In the genomic region with DNA sequence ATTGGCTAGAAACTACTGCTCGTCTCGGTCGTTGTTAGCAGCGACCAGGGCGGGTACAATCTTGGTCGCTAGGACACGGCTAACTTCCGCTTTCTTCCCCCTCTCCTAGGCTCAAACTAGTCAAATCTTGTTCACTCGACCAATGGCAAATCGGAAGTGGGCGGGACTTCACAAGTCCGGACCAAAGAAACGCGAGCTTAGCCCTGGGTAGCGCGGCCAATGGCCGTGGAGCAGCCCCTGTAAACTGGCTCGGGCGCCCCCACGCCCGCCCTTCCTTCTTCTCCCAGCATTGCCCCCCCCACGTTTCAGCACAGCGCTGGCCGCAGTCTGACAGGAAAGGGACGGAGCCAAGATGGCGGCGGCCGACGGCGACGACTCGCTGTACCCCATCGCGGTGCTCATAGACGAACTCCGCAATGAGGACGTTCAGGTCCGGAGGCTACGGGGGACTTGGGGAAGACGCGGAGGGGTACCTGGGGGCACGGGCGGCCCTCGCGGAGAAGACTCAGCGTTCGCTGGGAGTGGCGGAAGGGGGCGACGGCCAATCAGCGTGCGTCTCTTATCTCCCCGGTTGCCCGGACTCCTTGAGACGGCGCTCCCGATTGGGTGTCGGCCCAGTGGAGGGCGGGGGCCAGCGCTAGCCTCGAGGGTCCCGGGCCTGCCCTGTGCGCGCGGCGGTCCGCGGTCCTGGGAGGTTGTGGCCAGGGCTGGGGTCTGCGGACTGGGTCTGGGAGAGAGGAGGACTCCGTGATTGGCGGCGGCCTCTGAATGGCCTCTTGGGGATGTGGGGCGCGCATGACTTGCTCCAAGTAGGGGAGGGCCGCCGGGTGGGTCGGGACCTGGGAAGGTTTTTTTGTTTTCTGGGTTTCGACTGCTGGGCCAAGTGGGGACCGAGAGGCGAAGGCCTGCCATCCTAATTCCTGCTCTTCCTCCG, we compare ENCODE assay signal across 8 cellular contexts. TPM values are rescaled to one million over a fixed set of nuclear protein-coding genes. Genes with fewer than 3 reads are reported as not detected.
A peak's percentile ranks its signal among the peaks of the same experiment; 100 is the strongest.
DNase-seq lines count a peak whose midpoint lies in the region; ATAC-seq, FAIRE-seq and TF ChIP-seq lines count a peak whose summit lies in the region.

A gene (plus strand): TSS at position 308 of the 934 bp plus-strand sequence. CDS start 45 bp downstream, at position 353.

- H2BK120ac ChIP-seq in H1 (replicated peaks; ENCODE audit: low read depth, low read length), result no peak within 1 kb of the TSS

- no peak for TF ChIP-seq CTCF in H1 (IDR thresholded peaks at IDR 0.05; ENCODE audit: control extremely low read depth in 1 of 3, insufficient read depth in 1 of 3, low read depth in 1 of 3, low read length in 3 of 3)

- H3K18ac ChIP-seq in H1 (ENCODE audit: extremely low read depth, low read length), result peak within 1 kb of the TSS; percentile 98

- H3K9ac ChIP-seq in NT2/D1 (ENCODE audit: insufficient read length, low read depth), result peak within 1 kb of the TSS; percentile 93
- peak within 1 kb of the TSS; percentile 90 to 98 (median 97) for H3K9ac ChIP-seq in H1 (replicated peaks in 1 of 4; ENCODE audit: extremely low read depth in 1 of 4, low read depth in 3 of 4, low read length in 3 of 4)

- H3K4me1 Mint-ChIP-seq in activated CD8-positive, alpha-beta memory T cell treated with anti-CD3 and anti-CD28 coated beads, Interleukin-2, amount 10 ng/mL, durations not matched to agents 7 days and 5 days, result peaks cover 26% of the 10 kb centered on the region
- peaks cover 29% of the 10 kb centered on the region for H3K4me1 Mint-ChIP-seq in memory B cell

- H3K4me3 Mint-ChIP-seq in activated CD8-positive, alpha-beta memory T cell treated with anti-CD3 and anti-CD28 coated beads, Interleukin-2, amount 10 ng/mL, durations not matched to agents 7 days and 5 days, result peak within 1 kb of the TSS; percentile 86
- peak within 1 kb of the TSS; percentile 94 for H3K4me3 Mint-ChIP-seq in memory B cell

- peak within 1 kb of the TSS; percentile 78; the same call in 1 of the 2 replicates for H2BK12ac ChIP-seq in H1 (ENCODE audit: low read depth, low read length)

- H3K36me3 ChIP-seq in NT2/D1 (ENCODE audit: insufficient read depth, insufficient read length, low read length) (peaks cover 29% of the 10 kb centered on the region), H1 (ENCODE audit: control insufficient read depth in 2 of 4, insufficient read depth in 4 of 4, low read length in 3 of 4) (peaks cover 3 to 11% (median 6%) of the 10 kb centered on the region in 4 experiments; a peak in 5 of 8 replicates)

- peak; percentile 82 for ATAC-seq in GM21381 (IDR thresholded peaks at IDR 0.05; ENCODE audit: unreplicated experiment)
- ATAC-seq in activated CD8-positive, alpha-beta memory T cell treated with anti-CD3 and anti-CD28 coated beads, Interleukin-2, amount 10 ng/mL, durations not matched to agents 7 days and 5 days, result peak; percentile 88
- peak; percentile 76 for ATAC-seq in memory B cell (ENCODE audit: low read depth)

- peaks cover 8% of the 10 kb centered on the region in 2 experiments for H4K20me1 ChIP-seq in H1 (replicated peaks in 1 of 2; ENCODE audit: control insufficient read depth in 1 of 2, insufficient read depth in 2 of 2, low read length in 2 of 2)

- peak within 1 kb of the TSS; percentile 99 for H4K8ac ChIP-seq in H1 (ENCODE audit: extremely low read depth, insufficient read depth, low read length)

- peak within 1 kb of the TSS; percentile 99 for H4K5ac ChIP-seq in H1 (ENCODE audit: insufficient read length, low read depth, low read length)

- peak within 1 kb of the TSS; percentile 67 for H3K14ac ChIP-seq in H1 (ENCODE audit: insufficient read length)

- peak within 1 kb of the TSS; percentile 96 for H3K27ac Mint-ChIP-seq in activated CD8-positive, alpha-beta memory T cell treated with anti-CD3 and anti-CD28 coated beads, Interleukin-2, amount 10 ng/mL, durations not matched to agents 7 days and 5 days
- H3K27ac Mint-ChIP-seq in memory B cell, result peak within 1 kb of the TSS; percentile 99

- TF ChIP-seq EP300 in H1 (IDR thresholded peaks at IDR 0.05; ENCODE audit: borderline replicate concordance in 1 of 2, low read depth in 2 of 2, low read length in 2 of 2), result no peak

- no peaks in the 10 kb centered on the region for H3K27me3 ChIP-seq in NT2/D1 (ENCODE audit: insufficient read depth, insufficient read length)
- H3K27me3 ChIP-seq in H1 (replicated peaks in 1 of 4; ENCODE audit: control insufficient read depth in 3 of 4, extremely low read depth in 1 of 4, insufficient read depth in 3 of 4, low read length in 3 of 4), result no peaks in the 10 kb centered on the region

- peaks cover 15% of the 10 kb centered on the region for H3K23me2 ChIP-seq in H1 (ENCODE audit: low read depth, low read length)

- peak within 1 kb of the TSS; percentile 98 for H2BK5ac ChIP-seq in H1 (ENCODE audit: low read depth, low read length)

- no peak for TF ChIP-seq RAD21 in H1 (IDR thresholded peaks at IDR 0.05 in 1 of 2, conservative IDR thresholded peaks at IDR 0.05 in 1 of 2; ENCODE audit: low read depth in 2 of 2, low read length in 2 of 2)

- peak within 1 kb of the TSS; percentile 98 for H3K56ac ChIP-seq in H1 (replicated peaks; ENCODE audit: insufficient read length, low read depth, low read length)

- peak within 1 kb of the TSS; percentile 85 to 95 for H3K4me2 ChIP-seq in H1 (ENCODE audit: insufficient read depth in 1 of 2, low read depth in 2 of 2, low read length in 2 of 2)

- H3K27me3 Mint-ChIP-seq in activated CD8-positive, alpha-beta memory T cell treated with anti-CD3 and anti-CD28 coated beads, Interleukin-2, amount 10 ng/mL, durations not matched to agents 7 days and 5 days, result no peaks in the 10 kb centered on the region
- H3K27me3 Mint-ChIP-seq in memory B cell, result no peaks in the 10 kb centered on the region

- H3K9me3 ChIP-seq in NT2/D1 (ENCODE audit: insufficient read depth, low read length) (no peaks in the 10 kb centered on the region), H1 (ENCODE audit: insufficient read depth in 2 of 2, low read depth in 1 of 2, low read length in 1 of 2) (no peaks in the 10 kb centered on the region)

- CTCF ChIA-PET in activated CD8-positive, alpha-beta memory T cell treated with anti-CD3 and anti-CD28 coated beads, Interleukin-2, amount 10 ng/mL, durations not matched to agents 7 days and 5 days (lab: Charles Lee), result interaction anchor here (0.6 to 1.6 kb wide), 7 partner anchors 15 to 754 kb away, joined by 3 to 6 read pairs (median 3); a partner anchor contains a TSS
- CTCF ChIA-PET in H1 (lab: Charles Lee; ENCODE audit: partially characterized antibody), result interaction anchor here (1.5 to 2.1 kb wide), 3 partner anchors 9 to 47 kb away, joined by 3 to 8 read pairs (median 7); no protein-coding TSS in a partner anchor

- H3K4me1 ChIP-seq in NT2/D1 (ENCODE audit: insufficient read depth, insufficient read length) (no peaks in the 10 kb centered on the region), H1 (replicated peaks in 1 of 4; ENCODE audit: control insufficient read depth in 3 of 4, insufficient read depth in 4 of 4, low read length in 3 of 4) (peaks cover 3 to 8% (median 5%) of the 10 kb centered on the region in 4 experiments)

- peak; percentile 70 to 87 for TF ChIP-seq POLR2A in H1 (IDR thresholded peaks at IDR 0.05; ENCODE audit: control extremely low read depth in 1 of 2, low read depth in 2 of 2, low read length in 2 of 2)

- H3K4ac ChIP-seq in H1 (replicated peaks; ENCODE audit: insufficient read length, low read depth, low read length), result peak within 1 kb of the TSS; percentile 97

- H2BK20ac ChIP-seq in H1 (ENCODE audit: low read length), result no peak within 1 kb of the TSS; the same call in 1 of the 2 replicates

- H3K36me3 Mint-ChIP-seq in activated CD8-positive, alpha-beta memory T cell treated with anti-CD3 and anti-CD28 coated beads, Interleukin-2, amount 10 ng/mL, durations not matched to agents 7 days and 5 days, result peaks cover 33% of the 10 kb centered on the region
- peaks cover 18% of the 10 kb centered on the region for H3K36me3 Mint-ChIP-seq in memory B cell

- H3K79me1 ChIP-seq in H1 (ENCODE audit: low read depth, low read length), result peaks cover 9% of the 10 kb centered on the region

- H3K79me2 ChIP-seq in H1 (ENCODE audit: control insufficient read depth in 1 of 2, insufficient read depth in 2 of 2, low read length in 2 of 2), result peaks cover 27 to 47% of the 10 kb centered on the region in 2 experiments

- no peak within 1 kb of the TSS for H3K23ac ChIP-seq in H1 (ENCODE audit: insufficient read length)

- POLR2A ChIA-PET in H1 (lab: Charles Lee; ENCODE audit: partially characterized antibody), result interaction anchor here (0.7 to 2.4 kb wide), 21 partner anchors 8 to 287 kb away, joined by 3 to 25 read pairs (median 5); a partner anchor contains a TSS

- peak; percentile 98 for FAIRE-seq in H1 (lab: Jason Lieb, UNC)

- no peak within 1 kb of the TSS for H2AK5ac ChIP-seq in H1 (ENCODE audit: low read depth, low read length)

- no peak within 1 kb of the TSS for H2AFZ ChIP-seq in H1 (ENCODE audit: low read length)

- peaks cover 4% of the 10 kb centered on the region for H3K9me3 Mint-ChIP-seq in activated CD8-positive, alpha-beta memory T cell treated with anti-CD3 and anti-CD28 coated beads, Interleukin-2, amount 10 ng/mL, durations not matched to agents 7 days and 5 days (ENCODE audit: low read depth)
- H3K9me3 Mint-ChIP-seq in memory B cell, result no peaks in the 10 kb centered on the region

- H3K4me3 ChIP-seq in NT2/D1 (ENCODE audit: insufficient read length, low read depth) (peak within 1 kb of the TSS; percentile 73), H1 (ENCODE audit: extremely low read depth in 1 of 4, insufficient read depth in 2 of 4, low read depth in 3 of 4, low read length in 4 of 4) (peak within 1 kb of the TSS; percentile 71 to 95 (median 88))

- DNase-seq in COR-L47 (lab: John Stamatoyannopoulos, UW), result peak; percentile 100
- DNase-seq in HUDEP-2 (lab: John Stamatoyannopoulos, UW; ENCODE audit: unreplicated experiment in 76 of 76), result peak; percentile 89 to 100 (median 100)
- peak; percentile 99 for DNase-seq in NT2/D1 (ENCODE audit: low read depth, low spot score)
- peak; percentile 90 for DNase-seq in activated CD8-positive, alpha-beta memory T cell treated with anti-CD3 and anti-CD28 coated beads, Interleukin-2, amount 10 ng/mL, durations not matched to agents 7 days and 5 days
- peak; percentile 98 to 100 for DNase-seq in H1 (ENCODE audit: low read depth in 1 of 2, low spot score in 2 of 2)
- peak; percentile 98 to 100 for DNase-seq in memory B cell (ENCODE audit: low spot score in 2 of 2)
- peak; percentile 97 for DNase-seq in stimulated activated CD8-positive, alpha-beta memory T cell treated with anti-CD3 and anti-CD28 coated beads, Interleukin-12 subunit alpha, Interleukin-12 subunit beta, amount 100 ng/mL, for 24 hours (ENCODE audit: extremely low read depth)

- H4K91ac ChIP-seq in H1 (replicated peaks; ENCODE audit: insufficient read length, low read length), result peak within 1 kb of the TSS; percentile 100

- 0 out of 2 replicates have a peak within 1 kb of the TSS, but pooled peaks have one; percentile 61 for H2BK15ac ChIP-seq in H1 (ENCODE audit: low read length)

- 1% methylated on average over 55 of the region's 81 CpGs; no CpG with 5 or more reads in 1 of the 2 experiments for WGBS in H1 (ENCODE audit: extremely low coverage in 1 of 2, insufficient coverage in 1 of 2, insufficient read length in 1 of 2, insufficient replicate concordance in 2 of 2, low coverage in 1 of 2, low lambda C conversion rate in 2 of 2, missing lambda C conversion rate in 1 of 2), 2 experiments

- peak within 1 kb of the TSS; percentile 98 for H3K27ac ChIP-seq in H1 (ENCODE audit: low read depth, low read length)

RNA-seq across cellular contexts. Expression of the gene that starts here (rescaled TPM):
- 100 to 1,000 TPM; 168 to 207 TPM for total RNA-seq in activated CD8-positive, alpha-beta memory T cell treated with anti-CD3 and anti-CD28 coated beads, Interleukin-2, amount 10 ng/mL, durations not matched to agents 7 days and 5 days
- total RNA-seq in H1 (2021; fragmentation: NEBNext Ultra II Directional; extraction: Animal tissue kit (Norgen Biotek cat#: 25700)), result 378 and 382 TPM in 2 replicates
- 380 and 428 TPM in 2 replicates for polyA plus RNA-seq in H1 (2011; rRNA removed)
- 289 TPM for polyA plus RNA-seq in H1 (2011; cell fraction: cytosol; rRNA removed)
- 373 TPM for polyA plus RNA-seq in H1 (2011; cell fraction: nucleus; rRNA removed)
- 423 to 640 TPM (median 550 TPM) in 4 replicates for polyA plus RNA-seq in H1 (2012, experiment 1 of 2)
- polyA plus RNA-seq in H1 (2012, experiment 2 of 2), result 425 TPM
- polyA plus RNA-seq in H1 (2013, experiment 1 of 2), result 133 TPM
- 118 TPM for polyA plus RNA-seq in H1 (2013, experiment 2 of 2)
- 389 and 467 TPM in 2 replicates for polyA minus RNA-seq in H1 (2011; rRNA and poly(A)+ RNA removed)
- polyA minus RNA-seq in H1 (2011; cell fraction: cytosol; rRNA and poly(A)+ RNA removed), result 311 TPM
- polyA minus RNA-seq in H1 (2011; cell fraction: nucleus; rRNA and poly(A)+ RNA removed), result 219 TPM

Comparison
In these comparisons a context has a peak if more than half of its experiments do, and no peak if none do; other contexts are left out.
1. Peak in every context shown above with its lines: DNase-seq, ATAC-seq, H3K4me3 ChIP-seq and H3K27ac ChIP-seq.